Comparison of ENCODE assay signal across 8 cellular contexts in the genomic region with DNA sequence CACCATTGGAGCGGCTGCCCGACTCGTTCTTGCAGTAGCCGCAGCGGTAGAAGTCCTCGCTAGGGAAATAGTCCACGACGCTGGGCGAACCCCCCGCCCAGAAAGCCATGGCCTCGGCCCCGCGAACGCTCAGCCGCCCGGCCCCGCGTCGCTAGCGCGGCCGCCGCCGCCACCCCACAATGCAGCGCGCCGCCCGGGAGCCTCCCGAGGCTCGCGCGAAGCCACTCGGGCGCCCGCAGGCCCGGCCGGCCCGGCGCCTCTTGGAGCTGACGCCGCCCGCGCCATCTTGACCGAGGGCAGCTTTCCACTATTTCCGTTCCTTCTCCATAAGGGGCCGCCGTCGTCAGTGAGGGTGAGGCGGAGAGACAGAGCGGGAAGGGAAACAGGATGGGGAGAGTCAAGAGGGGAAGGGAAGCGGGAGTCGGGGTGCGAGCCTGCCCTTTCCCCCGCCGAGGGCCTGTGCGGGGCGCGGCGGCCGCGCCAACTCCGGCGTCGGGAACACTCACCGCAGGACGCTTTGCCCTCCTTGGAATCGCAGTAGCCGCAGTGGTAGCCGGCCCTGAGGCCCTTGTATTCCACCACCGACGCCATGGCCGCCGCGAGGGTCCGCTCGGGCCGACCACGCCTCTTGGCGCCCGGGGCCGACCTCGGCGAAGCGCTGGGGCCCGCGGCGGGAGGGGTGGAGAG. TPM values are rescaled to one million over a fixed set of nuclear protein-coding genes. Genes with fewer than 3 reads are reported as not detected.
DNase-seq lines count a peak whose midpoint lies in the region; ATAC-seq and TF ChIP-seq lines count a peak whose summit lies in the region.

Gene ATE1 (minus strand): TSS at position 191 of the 687 bp plus-strand sequence. CDS start 82 bp downstream, at position 109.

- peak; percentile 83 for ATAC-seq in HG03039 (IDR thresholded peaks at IDR 0.05; ENCODE audit: unreplicated experiment)

- peak; percentile 70 for DNase-seq in NK-92 treated with Interleukin-12 subunit alpha and Interleukin-12 subunit beta, amount 100 ng/mL, for 24 hours (lab: John Stamatoyannopoulos, UW)
- DNase-seq in NK-92 (lab: John Stamatoyannopoulos, UW; ENCODE audit: unreplicated experiment) = no peak
- peak; percentile 9 for DNase-seq in NCI-H2081 treated with DMSO at 0.1 percent for 48 hours (lab: John Stamatoyannopoulos, UW)
- DNase-seq in UCSD-AML1 (lab: John Stamatoyannopoulos, UW; ENCODE audit: unreplicated experiment) = peak; percentile 91
- DNase-seq in iPS DF 4.7 (ENCODE audit: extremely low read depth, low spot score) = peak; percentile 56
- DNase-seq in sigmoid colon = peak; percentile 95

- peaks cover 3% of the 10 kb centered on the region for H3K36me3 Mint-ChIP-seq in brain

- H3K27ac ChIP-seq in sigmoid colon = peak within 1 kb of the TSS; percentile 92 to 99 (median 98)

- intact Hi-C loops in sigmoid colon (cut with DNase I) = loop anchor here (5.0 kb wide), 3 partner anchors 44 to 124 kb away; no protein-coding TSS in a partner anchor

- TF ChIP-seq CTCF in brain (conservative IDR thresholded peaks at IDR 0.05) (no peak), sigmoid colon (IDR thresholded peaks at IDR 0.05) (no peak)

- peaks cover 0 to 4% (median under 1%) of the 10 kb centered on the region in 4 donors for H3K36me3 ChIP-seq in sigmoid colon

- H3K4me3 Mint-ChIP-seq in brain = peak within 1 kb of the TSS; percentile 86 to 97 (median 90)

- H3K27ac Mint-ChIP-seq in brain = peak within 1 kb of the TSS; percentile 95 to 99 (median 98)

- WGBS in sigmoid colon, 2 donors = 0% methylated on average over 87 of the region's 87 CpGs

- H3K27me3 ChIP-seq in sigmoid colon = no peaks in the 10 kb centered on the region

- peaks cover 64% of the 10 kb centered on the region for H3K4me1 Mint-ChIP-seq in brain

- peaks cover 3 to 41% (median 18%) of the 10 kb centered on the region in 4 donors for H3K4me1 ChIP-seq in sigmoid colon

- no peaks in the 10 kb centered on the region for H3K9me3 ChIP-seq in sigmoid colon

- TF ChIP-seq POLR2A in sigmoid colon (IDR thresholded peaks at IDR 0.05) = peak; percentile 61 to 79

- H3K4me3 ChIP-seq in sigmoid colon = peak within 1 kb of the TSS; percentile 78 to 100 (median 92)

- H3K9me3 Mint-ChIP-seq in brain = no peaks in the 10 kb centered on the region

- TF ChIP-seq EP300 in sigmoid colon (IDR thresholded peaks at IDR 0.05) = no peak

- H3K27me3 Mint-ChIP-seq in brain = peaks cover 9% of the 10 kb centered on the region

RNA-seq across cellular contexts. Expression of gene ATE1, which starts in this region (rescaled TPM):
- polyA plus RNA-seq in brain (ENCODE audit: insufficient read depth, low read depth, low replicate concordance) = 11.4 TPM
- total RNA-seq in sigmoid colon = 10 to 100 TPM; 31.4 to 49.6 (median 37.0) TPM
- polyA plus RNA-seq in sigmoid colon = 10 to 100 TPM; 12.5 to 20.6 (median 15.0) TPM
